12 cellular contexts compared by ENCODE assay signal in genomic region chr16:82331397-82331796, GRCh38.
"Had no signal": no experiment of that assay in that cellular context is flagged by ENCODE, and none has a peak within 500 bp of the region (broad histone marks: within the 10 kb centered on the region; RNA-seq: fewer than 3 reads in every experiment).

No MANE protein-coding gene starts in this region.

- H3K4me3 Mint-ChIP-seq: activated CD8-positive, alpha-beta T cell treated with anti-CD3 and anti-CD28 coated beads, Interleukin-2, amount 10 ng/mL, durations not matched to agents 7 days and 5 days; activated naive CD8-positive, alpha-beta T cell treated with anti-CD3 and anti-CD28 coated beads, Interleukin-2, amount 10 ng/mL, durations not matched to agents 7 days and 5 days; type B pancreatic cell had no signal

- H3K4me1 ChIP-seq: esophagus muscularis mucosa, suprapubic skin had no signal

- ATAC-seq: activated CD8-positive, alpha-beta T cell treated with anti-CD3 and anti-CD28 coated beads, Interleukin-2, amount 10 ng/mL, durations not matched to agents 7 days and 5 days had no signal

- H3K36me3 Mint-ChIP-seq: activated naive CD8-positive, alpha-beta T cell treated with anti-CD3 and anti-CD28 coated beads, Interleukin-2, amount 10 ng/mL, durations not matched to agents 7 days and 5 days; type B pancreatic cell had no signal

- H3K27me3 Mint-ChIP-seq: activated naive CD8-positive, alpha-beta T cell treated with anti-CD3 and anti-CD28 coated beads, Interleukin-2, amount 10 ng/mL, durations not matched to agents 7 days and 5 days had no signal

- H3K27ac ChIP-seq: esophagus muscularis mucosa, suprapubic skin had no signal

- H3K27me3 ChIP-seq: esophagus muscularis mucosa had no signal

- H3K27ac Mint-ChIP-seq: activated CD8-positive, alpha-beta T cell treated with anti-CD3 and anti-CD28 coated beads, Interleukin-2, amount 10 ng/mL, durations not matched to agents 7 days and 5 days; activated naive CD8-positive, alpha-beta T cell treated with anti-CD3 and anti-CD28 coated beads, Interleukin-2, amount 10 ng/mL, durations not matched to agents 7 days and 5 days; type B pancreatic cell had no signal

- H3K36me3 ChIP-seq: esophagus muscularis mucosa, suprapubic skin had no signal

- H3K9me3 Mint-ChIP-seq: activated naive CD8-positive, alpha-beta T cell treated with anti-CD3 and anti-CD28 coated beads, Interleukin-2, amount 10 ng/mL, durations not matched to agents 7 days and 5 days; type B pancreatic cell had no signal

- DNase-seq: activated CD4-positive, alpha-beta T cell treated with anti-CD3 and anti-CD28 coated beads for 48 hours; activated CD8-positive, alpha-beta memory T cell treated with anti-CD3 and anti-CD28 coated beads, Interleukin-2, amount 50 U/mL, for 48 hours; activated CD8-positive, alpha-beta T cell treated with anti-CD3 and anti-CD28 coated beads, Interleukin-2, amount 10 ng/mL, durations not matched to agents 7 days and 5 days; activated naive CD8-positive, alpha-beta T cell treated with anti-CD3 and anti-CD28 coated beads, Interleukin-2, amount 10 ng/mL, durations not matched to agents 7 days and 5 days; anterior cingulate cortex; hypothalamus; kidney glomerular epithelial cell; stimulated activated CD4-positive, alpha-beta T cell treated with anti-CD3 and anti-CD28 coated beads, Interleukin-12 subunit alpha, Interleukin-12 subunit beta, amount 100 ng/mL, for 4 hours; stimulated activated naive CD4-positive, alpha-beta T cell treated with Interleukin-2 at 50 U/mL for 16 hours had no signal

- H3K4me1 Mint-ChIP-seq: activated naive CD8-positive, alpha-beta T cell treated with anti-CD3 and anti-CD28 coated beads, Interleukin-2, amount 10 ng/mL, durations not matched to agents 7 days and 5 days had no signal

- H3K9me3 ChIP-seq: esophagus muscularis mucosa, suprapubic skin had no signal

- H3K4me3 ChIP-seq: esophagus muscularis mucosa, suprapubic skin had no signal
